11 cellular contexts compared by ENCODE assay signal in the genomic region with DNA sequence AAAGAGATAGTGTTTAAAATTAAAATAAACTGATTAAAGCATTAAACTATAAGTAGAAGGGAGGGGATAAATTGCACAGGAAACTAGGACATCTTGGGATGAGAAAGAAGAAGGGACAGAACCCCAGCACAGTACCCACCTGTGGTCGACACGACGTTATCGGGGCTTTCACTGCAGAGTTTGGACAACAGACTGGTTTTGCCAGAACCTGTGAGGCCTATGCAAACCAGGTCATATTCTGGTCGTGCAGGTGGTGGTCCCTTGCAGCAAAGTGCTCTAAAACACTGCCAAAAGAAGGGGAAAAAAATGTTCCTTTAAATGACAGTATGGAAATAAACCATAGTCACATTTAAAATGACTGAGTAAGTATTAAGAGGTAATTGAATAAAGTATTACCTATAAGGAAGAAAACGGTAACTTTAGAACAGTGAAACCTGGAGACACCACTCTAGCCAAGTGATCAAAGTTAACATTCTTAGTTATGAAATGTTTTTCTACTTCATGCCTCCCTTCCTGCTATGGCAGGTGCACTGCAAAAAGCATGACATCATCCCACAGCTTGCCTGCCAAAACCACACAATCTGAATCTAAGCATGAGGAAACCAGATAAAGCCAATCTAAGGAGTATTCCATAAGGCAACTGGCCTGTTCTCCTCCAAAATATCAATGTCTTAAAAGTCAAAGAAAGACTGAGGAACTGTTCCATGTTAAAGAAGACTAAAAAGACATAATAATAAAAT.
A peak's percentile ranks its signal among the peaks of the same experiment; 100 is the strongest.
DNase-seq lines count a peak whose midpoint lies in the region; ATAC-seq and TF ChIP-seq lines count a peak whose summit lies in the region.
"Had no signal": no experiment of that assay in that cellular context is flagged by ENCODE, and none has a peak within 500 bp of the region (broad histone marks: within the 10 kb centered on the region; RNA-seq: fewer than 3 reads in every experiment).

No MANE protein-coding gene starts in this region.

- peak; percentile 24 for DNase-seq in GM10266 (ENCODE audit: extremely low spot score)
- peak; percentile 63 for DNase-seq in kidney tubule cell (ENCODE audit: low spot score)
- no peak for DNase-seq in GM19240 (ENCODE audit: insufficient read length, low spot score)
- DNase-seq in activated CD4-positive, CD25-positive, alpha-beta regulatory T cell treated with anti-CD3 and anti-CD28 coated beads, Interleukin-2, amount 50 U/mL, for 72 hours, result no peak
- DNase-seq in stimulated activated CD4-positive, alpha-beta T cell treated with anti-CD3 and anti-CD28 coated beads, Interleukin-1b, Interleukin-23, amount 100 ng/mL, for 48 hours, result no peak
- DNase-seq in Right ventricle myocardium superior, result no peak
- DNase-seq: HFFc6, NCI-H1694 treated with DMSO at 0.1 percent for 48 hours, T1000 had no signal

- TF ChIP-seq CTCF in GM10266 (IDR thresholded peaks at IDR 0.05; ENCODE audit: control insufficient read depth, insufficient read depth, low read depth, missing control alignments), result no peak

- TF ChIP-seq POLR2A in Raji (IDR thresholded peaks at IDR 0.05; ENCODE audit: insufficient read depth, low read depth, low read length), result peak; percentile 56

- peak; percentile 77 for ATAC-seq in HG02678 (IDR thresholded peaks at IDR 0.05; ENCODE audit: unreplicated experiment)
- ATAC-seq in Right ventricle myocardium superior (ENCODE audit: poor library complexity), result no peak

- intact Hi-C loops in Right ventricle myocardium superior (cut with DNase I), result no loop called here

Comparison
In these comparisons a context has a peak if more than half of its experiments do, and no peak if none do; other contexts are left out.
1. DNase-seq: peak in GM10266 (single experiment) and kidney tubule cell (single experiment); none in GM19240 (single experiment), activated CD4-positive, CD25-positive, alpha-beta regulatory T cell treated with anti-CD3 and anti-CD28 coated beads, Interleukin-2, amount 50 U/mL, for 72 hours (single experiment), stimulated activated CD4-positive, alpha-beta T cell treated with anti-CD3 and anti-CD28 coated beads, Interleukin-1b, Interleukin-23, amount 100 ng/mL, for 48 hours (single experiment) and Right ventricle myocardium superior (single experiment).